ENCODE assay signal across 8 cellular contexts in genomic region chr3:122515020-122515468, GRCh38. TPM values are rescaled to one million over a fixed set of nuclear protein-coding genes. Genes with fewer than 3 reads are reported as not detected.
DNase-seq lines count a peak whose midpoint lies in the region; ATAC-seq and TF ChIP-seq lines count a peak whose summit lies in the region.

No MANE protein-coding gene starts in this region.

- ATAC-seq in Right ventricle myocardium superior (ENCODE audit: poor library complexity): no peak
- ATAC-seq in Right ventricle myocardium inferior: no peak
- ATAC-seq in body of pancreas: no peak
- ATAC-seq in memory B cell (ENCODE audit: low read depth): no peak

- TF ChIP-seq CTCF in body of pancreas (IDR thresholded peaks at IDR 0.05): no peak

- 31 to 40% methylated on average over 16 to 19 of the region's 19 CpGs for WGBS in body of pancreas, 2 donors
- 38% methylated on average over 19 of the region's 19 CpGs for WGBS in urinary bladder

- H3K4me1 ChIP-seq in body of pancreas: peaks cover 37% of the 10 kb centered on the region
- H3K4me1 ChIP-seq in urinary bladder (ENCODE audit: insufficient read depth): no peaks in the 10 kb centered on the region

- H3K36me3 ChIP-seq in body of pancreas (replicated peaks in 1 of 2; ENCODE audit: insufficient read depth in 1 of 2, low read depth in 2 of 2) (no peaks in the 10 kb centered on the region), urinary bladder (ENCODE audit: insufficient read depth) (no peaks in the 10 kb centered on the region)

- H3K27me3 ChIP-seq in body of pancreas: no peaks in the 10 kb centered on the region

- peaks cover under 1% of the 10 kb centered on the region for H3K9me3 Mint-ChIP-seq in memory B cell

- H3K4me3 ChIP-seq in body of pancreas (peak overlapping the region in 1 of 2 donors; percentile 93), urinary bladder (ENCODE audit: low read depth, low read length) (peak overlapping the region; percentile 82)

- intact Hi-C loops in Right ventricle myocardium superior (cut with DNase I): no loop called here
- intact Hi-C loops in Right ventricle myocardium inferior (cut with DNase I): no loop called here
- intact Hi-C loops in body of pancreas (cut with DNase I): no loop called here

- peak; percentile 37 for DNase-seq in Right ventricle myocardium superior
- no peak for DNase-seq in Right ventricle myocardium inferior (ENCODE audit: missing footprints)
- DNase-seq in body of pancreas: no peak
- DNase-seq in memory B cell (ENCODE audit: low spot score in 2 of 2): no peak
- DNase-seq in stimulated activated CD4-positive, alpha-beta T cell treated with anti-CD3 and anti-CD28 coated beads, Interleukin-4, amount 100 ng/mL, for 24 hours: no peak
- DNase-seq in putamen (ENCODE audit: low spot score): no peak
- DNase-seq in cerebellum (ENCODE audit: low spot score): no peak

- H3K36me3 Mint-ChIP-seq in memory B cell: peaks cover 10% of the 10 kb centered on the region

- peak overlapping the region; percentile 85 for H3K4me3 Mint-ChIP-seq in memory B cell

- no peaks in the 10 kb centered on the region for H3K27me3 Mint-ChIP-seq in memory B cell

- peak overlapping the region; percentile 94 for H3K27ac Mint-ChIP-seq in memory B cell

- no peak for TF ChIP-seq POLR2A in body of pancreas (IDR thresholded peaks at IDR 0.05)

- H3K4me1 Mint-ChIP-seq in memory B cell: peaks cover 23% of the 10 kb centered on the region

- no peaks in the 10 kb centered on the region for H3K9me3 ChIP-seq in body of pancreas

- H3K27ac ChIP-seq in body of pancreas: peak overlapping the region in 3 of 4 donors; percentile 95 to 97 (median 97)
- no peak overlapping the region for H3K27ac ChIP-seq in urinary bladder (ENCODE audit: low read depth)

RNA-seq across cellular contexts. Expression of gene KPNA1, which starts 0.3 kb away (rescaled TPM):
- 73.0 TPM for total RNA-seq in Right ventricle myocardium superior
- total RNA-seq in Right ventricle myocardium inferior: 71.7 TPM
- 10 to 100 TPM; 20.2 to 28.7 TPM for total RNA-seq in body of pancreas
- total RNA-seq in urinary bladder: 38.0 TPM
- 22.5 TPM for polyA plus RNA-seq in urinary bladder
- 43.9 TPM for total RNA-seq in cerebellum

RNA-seq across cellular contexts. Expression of gene PARP9, which starts 49.1 kb away (rescaled TPM):
- total RNA-seq in Right ventricle myocardium superior (10.0 TPM), Right ventricle myocardium inferior (14.0 TPM), body of pancreas (10 to 100 TPM; 13.2 to 17.1 TPM), urinary bladder (30.1 TPM), cerebellum (5.4 TPM)
- polyA plus RNA-seq in urinary bladder: 24.1 TPM

RNA-seq across cellular contexts. Expression of gene DTX3L, which starts 49.1 kb away (rescaled TPM):
- total RNA-seq in Right ventricle myocardium superior (10.2 TPM), Right ventricle myocardium inferior (14.6 TPM), body of pancreas (10 to 100 TPM; 13.5 to 17.6 TPM), urinary bladder (31.7 TPM), cerebellum (4.4 TPM)
- polyA plus RNA-seq in urinary bladder: 12.8 TPM
